In genomic region chr7:51251292-51251691, GRCh38 we compare ENCODE assay signal across 1 cellular context.
TF ChIP-seq lines count a peak whose summit lies in the region.

No MANE protein-coding gene starts in this region.

TF ChIP-seq in HepG2, 621 proteins besides CTCF, POLR2A, EP300 and RAD21 (continued from another document):
- TF ChIP-seq MTERF4 (CRISPR knock-in tag; IDR thresholded peaks at IDR 0.05): no peak
- no peak for TF ChIP-seq PBX2 (CRISPR knock-in tag; IDR thresholded peaks at IDR 0.05)
- TF ChIP-seq AGO2 (optimal IDR thresholded peaks at IDR 0.05; ENCODE audit: low read depth, low read length): no peak
- no peak for TF ChIP-seq LBX2 (CRISPR knock-in tag; IDR thresholded peaks at IDR 0.05; ENCODE audit: borderline replicate concordance)
- TF ChIP-seq HDAC2 (CRISPR knock-in tag; IDR thresholded peaks at IDR 0.05): no peak
- TF ChIP-seq THAP9 (CRISPR knock-in tag; IDR thresholded peaks at IDR 0.05; ENCODE audit: borderline replicate concordance): no peak
- no peak for TF ChIP-seq KMT2A (CRISPR knock-in tag; IDR thresholded peaks at IDR 0.05)
